Comparison of ENCODE assay signal across 29 cellular contexts in genomic region chr3:27594096-27594690, GRCh38.
DNase-seq lines count a peak whose midpoint lies in the region; ATAC-seq and TF ChIP-seq lines count a peak whose summit lies in the region.
"Had no signal": no experiment of that assay in that cellular context is flagged by ENCODE, and none has a peak within 500 bp of the region (broad histone marks: within the 10 kb centered on the region; RNA-seq: fewer than 3 reads in every experiment).

No MANE protein-coding gene starts in this region.

- no peaks in the 10 kb centered on the region for H3K27me3 Mint-ChIP-seq in MCF 10A (ENCODE audit: insufficient read depth, unreplicated experiment)
- H3K27me3 Mint-ChIP-seq: activated CD4-positive, alpha-beta memory T cell treated with anti-CD3 and anti-CD28 coated beads, Interleukin-2, amount 10 ng/mL, durations not matched to agents 7 days and 5 days; activated naive CD8-positive, alpha-beta T cell treated with anti-CD3 and anti-CD28 coated beads, Interleukin-2, amount 10 ng/mL, durations not matched to agents 7 days and 5 days; naive thymus-derived CD4-positive, alpha-beta T cell had no signal

- TF ChIP-seq CTCF in breast epithelium (IDR thresholded peaks at IDR 0.05): no peak
- TF ChIP-seq CTCF in MCF 10A (IDR thresholded peaks at IDR 0.05; ENCODE audit: unreplicated experiment): no peak
- TF ChIP-seq CTCF in choroid plexus epithelial cell (conservative IDR thresholded peaks at IDR 0.05; ENCODE audit: low read depth, low read length): no peak
- no peak for TF ChIP-seq CTCF in vagina (IDR thresholded peaks at IDR 0.05)

- no peak overlapping the region for H3K4me3 ChIP-seq in breast epithelium
- no peak overlapping the region for H3K4me3 ChIP-seq in choroid plexus epithelial cell (ENCODE audit: low read depth, low read length)
- no peak overlapping the region for H3K4me3 ChIP-seq in vagina
- H3K4me3 ChIP-seq in MG63: no peak overlapping the region
- H3K4me3 ChIP-seq: colonic mucosa, esophagus squamous epithelium, stomach, transverse colon had no signal

- H3K4me3 Mint-ChIP-seq in MCF 10A (ENCODE audit: unreplicated experiment): no peak overlapping the region
- H3K4me3 Mint-ChIP-seq: activated CD4-positive, alpha-beta memory T cell treated with anti-CD3 and anti-CD28 coated beads, Interleukin-2, amount 10 ng/mL, durations not matched to agents 7 days and 5 days; activated naive CD8-positive, alpha-beta T cell treated with anti-CD3 and anti-CD28 coated beads, Interleukin-2, amount 10 ng/mL, durations not matched to agents 7 days and 5 days; endodermal cell; H9; mesothelial cell of epicardium; naive thymus-derived CD4-positive, alpha-beta T cell had no signal

- BruUV-seq in MCF 10A (replicated peaks; lab: Mats Ljungman, UMichigan): no TSS peak

- CTCF ChIA-PET in MCF 10A (lab: Yijun Ruan, JAX): interaction anchor here (0.6 kb wide), 1 partner anchor 9 kb away, joined by 3 read pairs; no protein-coding TSS in a partner anchor

- H3K9me3 ChIP-seq in breast epithelium (no peaks in the 10 kb centered on the region), vagina (no peaks in the 10 kb centered on the region), MG63 (no peaks in the 10 kb centered on the region)
- H3K9me3 ChIP-seq: colonic mucosa, esophagus squamous epithelium, stomach, transverse colon had no signal

- H3K9me3 Mint-ChIP-seq in MCF 10A (ENCODE audit: unreplicated experiment): no peaks in the 10 kb centered on the region
- H3K9me3 Mint-ChIP-seq: activated CD4-positive, alpha-beta memory T cell treated with anti-CD3 and anti-CD28 coated beads, Interleukin-2, amount 10 ng/mL, durations not matched to agents 7 days and 5 days; activated T-helper 2 cell treated with anti-CD3 and anti-CD28 coated beads, Interferon-gamma antibody, Interleukin-2, Interleukin-4, amounts not matched to agents 10 μg/mL and 5 μg/mL and 100 μg/mL, durations not matched to agents 14 hours and 24 hours and 36 hours; endodermal cell; H9; mesothelial cell of epicardium had no signal

- peaks cover 24% of the 10 kb centered on the region for H3K4me1 Mint-ChIP-seq in MCF 10A (ENCODE audit: insufficient read depth, unreplicated experiment)

- H3K36me3 ChIP-seq in breast epithelium (no peaks in the 10 kb centered on the region), vagina (no peaks in the 10 kb centered on the region), MG63 (no peaks in the 10 kb centered on the region)
- H3K36me3 ChIP-seq: brain microvascular endothelial cell, colonic mucosa, esophagus squamous epithelium, stomach, transverse colon had no signal

- no peaks in the 10 kb centered on the region for H3K36me3 Mint-ChIP-seq in MCF 10A (ENCODE audit: insufficient read depth, unreplicated experiment)
- H3K36me3 Mint-ChIP-seq: mesothelial cell of epicardium had no signal

- intact Hi-C loops in breast epithelium (cut with DNase I; ENCODE audit: low total_unique reads): no loop called here
- intact Hi-C loops in MCF 10A (cut with micrococcal nuclease): no loop called here
- intact Hi-C loops in vagina (cut with DNase I): no loop called here

- H3K27me3 ChIP-seq in breast epithelium (no peaks in the 10 kb centered on the region), vagina (no peaks in the 10 kb centered on the region), MG63 (no peaks in the 10 kb centered on the region)
- H3K27me3 ChIP-seq: brain microvascular endothelial cell, colonic mucosa, esophagus squamous epithelium, stomach, transverse colon had no signal

- peak overlapping the region; percentile 68 to 71 for H3K27ac ChIP-seq in breast epithelium
- peak overlapping the region; percentile 16 for H3K27ac ChIP-seq in vagina
- H3K27ac ChIP-seq: brain microvascular endothelial cell, colonic mucosa, RWPE1, stomach had no signal

- H3K4me1 ChIP-seq in breast epithelium (peaks cover 8 to 20% of the 10 kb centered on the region in 2 donors), vagina (peaks cover 54% of the 10 kb centered on the region)
- H3K4me1 ChIP-seq: colonic mucosa had no signal

- DNase-seq in breast epithelium (ENCODE audit: low spot score in 2 of 2) (no peak), MCF 10A (ENCODE audit: unreplicated experiment) (no peak), choroid plexus epithelial cell (ENCODE audit: low read depth) (peak; percentile 53), kidney tubule cell (ENCODE audit: low spot score) (peak; percentile 25), vagina (ENCODE audit: extremely low spot score in 2 of 2) (no peak), MG63 (no peak), iPS-NIHi7 (ENCODE audit: extremely low spot score) (no peak)
- DNase-seq: activated CD4-positive, alpha-beta memory T cell treated with anti-CD3 and anti-CD28 coated beads, Interleukin-2, amount 10 ng/mL, durations not matched to agents 7 days and 5 days; activated naive CD8-positive, alpha-beta T cell treated with anti-CD3 and anti-CD28 coated beads, Interleukin-2, amount 10 ng/mL, durations not matched to agents 7 days and 5 days; brain microvascular endothelial cell; colonic mucosa; endodermal cell; esophagus squamous epithelium; GF-D8; H9; islet precursor cell; naive thymus-derived CD4-positive, alpha-beta T cell; NCI-H2029 treated with DMSO at 0.1 percent for 48 hours; NCI-H345; nucleus accumbens; retina; small intestine; stomach; T-helper 1 cell; transverse colon had no signal

- H3K27ac Mint-ChIP-seq in MCF 10A (ENCODE audit: low read depth, unreplicated experiment): no peak overlapping the region
- H3K27ac Mint-ChIP-seq: activated CD4-positive, alpha-beta memory T cell treated with anti-CD3 and anti-CD28 coated beads, Interleukin-2, amount 10 ng/mL, durations not matched to agents 7 days and 5 days; activated naive CD8-positive, alpha-beta T cell treated with anti-CD3 and anti-CD28 coated beads, Interleukin-2, amount 10 ng/mL, durations not matched to agents 7 days and 5 days; activated T-helper 2 cell treated with anti-CD3 and anti-CD28 coated beads, Interferon-gamma antibody, Interleukin-2, Interleukin-4, amounts not matched to agents 10 μg/mL and 5 μg/mL and 100 μg/mL, durations not matched to agents 14 hours and 24 hours and 36 hours; endodermal cell; H9; mesothelial cell of epicardium had no signal

- POLR2A ChIA-PET in MCF 10A (lab: Yijun Ruan, JAX): interaction anchor here (0.6 kb wide), 1 partner anchor 1744 kb away, joined by 3 read pairs; no protein-coding TSS in a partner anchor

- no peak for ATAC-seq in HG02571 (IDR thresholded peaks at IDR 0.05; ENCODE audit: unreplicated experiment)
- ATAC-seq: naive thymus-derived CD4-positive, alpha-beta T cell had no signal

- TF ChIP-seq POLR2A in breast epithelium (IDR thresholded peaks at IDR 0.05) (no peak), vagina (IDR thresholded peaks at IDR 0.05) (no peak)

Comparison
In these comparisons a context has a peak if more than half of its experiments do, and no peak if none do; other contexts are left out.
1. DNase-seq: peak in choroid plexus epithelial cell (single experiment) and kidney tubule cell (single experiment); none in breast epithelium (0 of 2), MCF 10A (single experiment), vagina (0 of 2), MG63 (single experiment) and iPS-NIHi7 (single experiment).